ENCODE assay signal across 15 cellular contexts in the genomic region with DNA sequence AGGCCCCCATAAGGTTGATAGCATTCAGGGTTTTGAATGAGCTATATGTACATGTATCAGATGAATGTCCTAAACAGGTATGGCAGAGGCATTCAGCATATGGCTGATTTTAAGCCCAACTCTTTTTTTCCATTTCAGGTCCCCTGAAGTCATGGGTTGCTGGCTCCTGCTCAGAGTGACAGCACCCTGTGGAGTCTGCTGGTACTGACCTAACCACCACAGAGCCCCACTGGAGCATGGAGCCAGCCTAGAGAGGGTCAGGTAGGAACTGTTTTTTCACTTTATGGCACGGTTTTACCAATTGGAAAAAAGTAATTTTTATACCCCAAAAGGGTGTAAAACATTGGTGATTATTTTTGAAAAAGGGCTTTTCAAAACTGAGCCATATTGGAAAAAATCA.
"Had no signal": no experiment of that assay in that cellular context is flagged by ENCODE, and none has a peak within 500 bp of the region (broad histone marks: within the 10 kb centered on the region; RNA-seq: fewer than 3 reads in every experiment).

No MANE protein-coding gene starts in this region.

- ATAC-seq: body of pancreas; naive thymus-derived CD8-positive, alpha-beta T cell; sciatic nerve; stimulated activated memory B cell treated with anti-CD40 and anti-IgM and Interleukin-4, amounts not matched to agents 10 μg/mL and 1 μg/mL and 100 μg/mL, for 72 hours; T-cell had no signal

- H3K27ac Mint-ChIP-seq: activated CD4-positive, alpha-beta T cell treated with anti-CD3 and anti-CD28 coated beads, Interleukin-2, amount 10 ng/mL, durations not matched to agents 24 days and 14 days; activated naive CD4-positive, alpha-beta T cell treated with anti-CD3 and anti-CD28 coated beads, Interleukin-2, amount 10 ng/mL, durations not matched to agents 7 days and 5 days; activated T-helper 2 cell treated with anti-CD3 and anti-CD28 coated beads, Interferon-gamma antibody, Interleukin-2, Interleukin-4, amounts not matched to agents 10 μg/mL and 5 μg/mL and 100 μg/mL, durations not matched to agents 14 hours and 24 hours and 36 hours; naive thymus-derived CD8-positive, alpha-beta T cell; progenitor cell of endocrine pancreas; stimulated activated memory B cell treated with anti-CD40 and anti-IgM and Interleukin-4, amounts not matched to agents 10 μg/mL and 1 μg/mL and 100 μg/mL, for 72 hours; T-cell had no signal

- H3K4me3 ChIP-seq: body of pancreas, lung, spleen, tibial nerve had no signal

- H3K9me3 Mint-ChIP-seq: activated CD4-positive, alpha-beta T cell treated with anti-CD3 and anti-CD28 coated beads, Interleukin-2, amount 10 ng/mL, durations not matched to agents 24 days and 14 days; activated naive CD4-positive, alpha-beta T cell treated with anti-CD3 and anti-CD28 coated beads, Interleukin-2, amount 10 ng/mL, durations not matched to agents 7 days and 5 days; activated T-helper 2 cell treated with anti-CD3 and anti-CD28 coated beads, Interferon-gamma antibody, Interleukin-2, Interleukin-4, amounts not matched to agents 10 μg/mL and 5 μg/mL and 100 μg/mL, durations not matched to agents 14 hours and 24 hours and 36 hours; naive thymus-derived CD8-positive, alpha-beta T cell; stimulated activated memory B cell treated with anti-CD40 and anti-IgM and Interleukin-4, amounts not matched to agents 10 μg/mL and 1 μg/mL and 100 μg/mL, for 72 hours; T-cell had no signal

- DNase-seq: activated CD4-positive, alpha-beta T cell treated with anti-CD3 and anti-CD28 coated beads, Interleukin-2, amount 10 ng/mL, durations not matched to agents 24 days and 14 days; activated naive CD4-positive, alpha-beta T cell treated with anti-CD3 and anti-CD28 coated beads, Interleukin-2, amount 10 ng/mL, durations not matched to agents 7 days and 5 days; body of pancreas; central memory CD4-positive, alpha-beta T cell; effector memory CD4-positive, alpha-beta T cell; naive thymus-derived CD8-positive, alpha-beta T cell; spleen; stimulated activated CD4-positive, alpha-beta T cell treated with anti-CD3 and anti-CD28 coated beads, Interleukin-1b, Interleukin-23, amount 100 ng/mL, for 48 hours; T-cell had no signal

- H3K27me3 Mint-ChIP-seq: activated CD4-positive, alpha-beta T cell treated with anti-CD3 and anti-CD28 coated beads, Interleukin-2, amount 10 ng/mL, durations not matched to agents 24 days and 14 days; activated naive CD4-positive, alpha-beta T cell treated with anti-CD3 and anti-CD28 coated beads, Interleukin-2, amount 10 ng/mL, durations not matched to agents 7 days and 5 days; naive thymus-derived CD8-positive, alpha-beta T cell; progenitor cell of endocrine pancreas; stimulated activated memory B cell treated with anti-CD40 and anti-IgM and Interleukin-4, amounts not matched to agents 10 μg/mL and 1 μg/mL and 100 μg/mL, for 72 hours; T-cell had no signal

- H3K4me3 Mint-ChIP-seq: activated CD4-positive, alpha-beta T cell treated with anti-CD3 and anti-CD28 coated beads, Interleukin-2, amount 10 ng/mL, durations not matched to agents 24 days and 14 days; activated naive CD4-positive, alpha-beta T cell treated with anti-CD3 and anti-CD28 coated beads, Interleukin-2, amount 10 ng/mL, durations not matched to agents 7 days and 5 days; naive thymus-derived CD8-positive, alpha-beta T cell; stimulated activated memory B cell treated with anti-CD40 and anti-IgM and Interleukin-4, amounts not matched to agents 10 μg/mL and 1 μg/mL and 100 μg/mL, for 72 hours; T-cell had no signal

- H3K4me1 Mint-ChIP-seq: activated CD4-positive, alpha-beta T cell treated with anti-CD3 and anti-CD28 coated beads, Interleukin-2, amount 10 ng/mL, durations not matched to agents 24 days and 14 days; activated naive CD4-positive, alpha-beta T cell treated with anti-CD3 and anti-CD28 coated beads, Interleukin-2, amount 10 ng/mL, durations not matched to agents 7 days and 5 days; naive thymus-derived CD8-positive, alpha-beta T cell; stimulated activated memory B cell treated with anti-CD40 and anti-IgM and Interleukin-4, amounts not matched to agents 10 μg/mL and 1 μg/mL and 100 μg/mL, for 72 hours; T-cell had no signal
